ENCODE assay signal across 8 cellular contexts in genomic region chr2:183123117-183123958, GRCh38. TPM values are rescaled to one million over a fixed set of nuclear protein-coding genes. Genes with fewer than 3 reads are reported as not detected.
A peak's percentile ranks its signal among the peaks of the same experiment; 100 is the strongest.
DNase-seq lines count a peak whose midpoint lies in the region; ATAC-seq and TF ChIP-seq lines count a peak whose summit lies in the region.

No MANE protein-coding gene starts in this region.

- peak overlapping the region; percentile 83 for H3K9ac ChIP-seq in ES-I3 (ENCODE audit: low read depth, low read length)

- H3K9me3 ChIP-seq in ES-I3 (ENCODE audit: control insufficient read depth, insufficient read depth, low read length) (no peaks in the 10 kb centered on the region), Peyer's patch (no peaks in the 10 kb centered on the region), neuron (ENCODE audit: low read length) (no peaks in the 10 kb centered on the region)

- TF ChIP-seq POLR2A in Peyer's patch (IDR thresholded peaks at IDR 0.05) (no peak), GM18505 (IDR thresholded peaks at IDR 0.05; ENCODE audit: borderline replicate concordance, extremely low read depth, insufficient read depth, insufficient read length) (no peak)

- H3K4me1 ChIP-seq in ES-I3 (ENCODE audit: insufficient read depth, low read length): no peaks in the 10 kb centered on the region
- H3K4me1 ChIP-seq in Peyer's patch: peaks cover 0 to 15% (median 0%) of the 10 kb centered on the region in 4 donors
- H3K4me1 ChIP-seq in neuron (ENCODE audit: insufficient read depth, low read length): peaks cover 11% of the 10 kb centered on the region

- H3K27me3 ChIP-seq in Peyer's patch: no peaks in the 10 kb centered on the region
- no peaks in the 10 kb centered on the region for H3K27me3 ChIP-seq in neuron (ENCODE audit: insufficient read depth, low read length)

- peaks cover 21% of the 10 kb centered on the region for H3K4me1 Mint-ChIP-seq in endothelial cell (ENCODE audit: unreplicated experiment)

- H3K9me3 Mint-ChIP-seq in endothelial cell (ENCODE audit: unreplicated experiment): no peaks in the 10 kb centered on the region

- no peaks in the 10 kb centered on the region for H3K27me3 Mint-ChIP-seq in endothelial cell (ENCODE audit: unreplicated experiment)

- ATAC-seq in GM18505 (IDR thresholded peaks at IDR 0.05; ENCODE audit: unreplicated experiment) (no peak), HG03159 (IDR thresholded peaks at IDR 0.05; ENCODE audit: unreplicated experiment) (no peak)

- H3K27ac ChIP-seq in Peyer's patch: peak overlapping the region; percentile 77 to 87 (median 82)

- peak overlapping the region; percentile 90 for H3K27ac Mint-ChIP-seq in endothelial cell (ENCODE audit: unreplicated experiment)

- H3K4me3 ChIP-seq in Peyer's patch (peak overlapping the region; percentile 54 to 86 (median 68)), neuron (ENCODE audit: low read length) (peak overlapping the region; percentile 75)

- H3K36me3 ChIP-seq in ES-I3 (ENCODE audit: insufficient read depth, low read length): no peaks in the 10 kb centered on the region
- no peaks in the 10 kb centered on the region for H3K36me3 ChIP-seq in Peyer's patch
- H3K36me3 ChIP-seq in neuron (ENCODE audit: insufficient read depth, low read length): peaks cover 3% of the 10 kb centered on the region

- in situ Hi-C loops in ACHN (cut with HindIII; ENCODE audit: low pct_ligation_motif_present, low pct_unique_long_range_greater_than_20kb, low sequenced_read_pairs): no loop called here

- H3K36me3 Mint-ChIP-seq in endothelial cell (ENCODE audit: low read depth, unreplicated experiment): no peaks in the 10 kb centered on the region

- TF ChIP-seq CTCF in Peyer's patch (IDR thresholded peaks at IDR 0.05): no peak
- TF ChIP-seq CTCF in endothelial cell (IDR thresholded peaks at IDR 0.05; ENCODE audit: unreplicated experiment): no peak

- H3K4me3 Mint-ChIP-seq in endothelial cell (ENCODE audit: unreplicated experiment): peak overlapping the region; percentile 95

- H2AFZ ChIP-seq in neuron (ENCODE audit: low read depth, low read length): peak overlapping the region; percentile 92

- no peak for DNase-seq in Peyer's patch
- DNase-seq in endothelial cell (ENCODE audit: low spot score): no peak
- no peak for DNase-seq in ACHN
- DNase-seq in NCI-H1105 (lab: John Stamatoyannopoulos, UW): no peak

RNA-seq across cellular contexts. Expression of gene NUP35, which starts 0.9 kb away (rescaled TPM):
- 10 to 100 TPM in 2 of 4 donors, 1 to 10 TPM in 2; 5.2 to 13.7 (median 11.2) TPM for total RNA-seq in Peyer's patch
- 11.8 TPM for total RNA-seq in endothelial cell (ENCODE audit: unreplicated experiment)

RNA-seq across cellular contexts. Expression of gene DUSP19, which starts 44.8 kb away (rescaled TPM):
- 1 to 10 TPM in 3 of 4 donors, under 1 TPM in 1; 0.28 to 2.5 (median 1.7) TPM for total RNA-seq in Peyer's patch
- total RNA-seq in endothelial cell (ENCODE audit: unreplicated experiment): 2.4 TPM
